9 cellular contexts compared by ENCODE assay signal in the genomic region with DNA sequence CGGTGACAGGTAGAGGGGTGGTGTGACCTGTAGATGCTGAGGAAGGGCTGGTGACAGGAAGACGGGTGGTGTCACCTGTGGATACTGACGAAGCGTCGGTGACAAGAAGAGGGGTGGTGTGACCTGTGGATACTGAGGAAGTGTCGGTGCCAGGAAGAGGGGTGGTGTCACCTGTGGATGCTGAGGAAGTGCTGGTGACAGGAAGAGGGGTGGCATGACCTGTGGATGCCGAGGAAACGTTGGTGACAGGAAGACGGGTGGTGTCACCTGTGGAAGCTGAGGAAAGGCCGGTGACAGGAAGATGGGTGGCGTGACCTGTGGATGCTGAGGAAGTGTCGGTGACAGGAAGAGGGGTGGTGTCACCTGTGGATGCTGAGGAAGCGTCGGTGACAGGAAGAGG. TPM values are rescaled to one million over a fixed set of nuclear protein-coding genes. Genes with fewer than 3 reads are reported as not detected.
DNase-seq lines count a peak whose midpoint lies in the region; ATAC-seq and TF ChIP-seq lines count a peak whose summit lies in the region.
"Not testable (repeated sequence)": the region's sequence is repeated elsewhere in the genome, so short reads cannot be mapped to it uniquely, and the experiment has no call there.
"Had no signal": no experiment of that assay in that cellular context is flagged by ENCODE, and none has a peak within 500 bp of the region (broad histone marks: within the 10 kb centered on the region; RNA-seq: fewer than 3 reads in every experiment).

No MANE protein-coding gene starts in this region.

- H3K27me3 Mint-ChIP-seq in activated CD4-positive, alpha-beta T cell treated with anti-CD3 and anti-CD28 coated beads, Interleukin-2, amount 10 ng/mL, durations not matched to agents 7 days and 5 days; activated T-helper 17 cell treated with anti-CD3 and anti-CD28 coated beads, Interleukin-2, amount 50 U/mL, for 72 hours; activated naive CD8-positive, alpha-beta T cell treated with anti-CD3 and anti-CD28 coated beads, Interleukin-2, amount 10 ng/mL, durations not matched to agents 7 days and 5 days; natural killer cell (ENCODE audit: low read depth in 2 of 2): not testable (repeated sequence)

- ATAC-seq in activated T-helper 17 cell treated with anti-CD3 and anti-CD28 coated beads, Interleukin-2, amount 50 U/mL, for 72 hours (replicated peaks); activated naive CD8-positive, alpha-beta T cell treated with anti-CD3 and anti-CD28 coated beads, Interleukin-2, amount 10 ng/mL, durations not matched to agents 7 days and 5 days (ENCODE audit: low read depth); natural killer cell: not testable (repeated sequence)

- not testable (repeated sequence) for H3K27ac ChIP-seq in HEK293 (ENCODE audit: extremely low read depth, low read depth, low read length); spleen

- CTCF ChIA-PET in HEK293 (lab: Yijun Ruan, JAX); activated CD4-positive, alpha-beta T cell treated with anti-CD3 and anti-CD28 coated beads, Interleukin-2, amount 10 ng/mL, durations not matched to agents 7 days and 5 days (lab: Charles Lee): not testable (repeated sequence)

- not testable (repeated sequence) for H3K4me1 ChIP-seq in HEK293 (ENCODE audit: control insufficient read depth, insufficient read depth, low read length); spleen

- POLR2A ChIA-PET in HEK293 (lab: Yijun Ruan, JAX); activated CD4-positive, alpha-beta T cell treated with anti-CD3 and anti-CD28 coated beads, Interleukin-2, amount 10 ng/mL, durations not matched to agents 7 days and 5 days (lab: Charles Lee); activated naive CD8-positive, alpha-beta T cell treated with anti-CD3 and anti-CD28 coated beads, Interleukin-2, amount 10 ng/mL, durations not matched to agents 7 days and 5 days (lab: Charles Lee): not testable (repeated sequence)

- not testable (repeated sequence) for H3K36me3 ChIP-seq in HEK293 (ENCODE audit: control insufficient read depth in 2 of 2, insufficient read depth in 1 of 2, low read length in 2 of 2); spleen

- not testable (repeated sequence) for H3K4me3 Mint-ChIP-seq in activated CD4-positive, alpha-beta T cell treated with anti-CD3 and anti-CD28 coated beads, Interleukin-2, amount 10 ng/mL, durations not matched to agents 7 days and 5 days; activated T-helper 17 cell treated with anti-CD3 and anti-CD28 coated beads, Interleukin-2, amount 50 U/mL, for 72 hours
- H3K4me3 Mint-ChIP-seq in activated naive CD8-positive, alpha-beta T cell treated with anti-CD3 and anti-CD28 coated beads, Interleukin-2, amount 10 ng/mL, durations not matched to agents 7 days and 5 days = peak overlapping the region; percentile 1
- peak overlapping the region; percentile 53 for H3K4me3 Mint-ChIP-seq in natural killer cell

- 84 to 86% (median 85%) methylated on average over 14 of the region's 14 CpGs for WGBS in spleen, 5 donors

- TF ChIP-seq CTCF in HEK293 (tag by site-specific recombination; IDR thresholded peaks at IDR 0.05); natural killer cell (IDR thresholded peaks at IDR 0.05); spleen (IDR thresholded peaks at IDR 0.05 in 8 of 11, conservative IDR thresholded peaks at IDR 0.05 in 3 of 11): not testable (repeated sequence)

- peaks cover 58% of the 10 kb centered on the region for H3K4me1 Mint-ChIP-seq in activated CD4-positive, alpha-beta T cell treated with anti-CD3 and anti-CD28 coated beads, Interleukin-2, amount 10 ng/mL, durations not matched to agents 7 days and 5 days
- H3K4me1 Mint-ChIP-seq in activated T-helper 17 cell treated with anti-CD3 and anti-CD28 coated beads, Interleukin-2, amount 50 U/mL, for 72 hours = peaks cover 59% of the 10 kb centered on the region
- peaks cover 50% of the 10 kb centered on the region for H3K4me1 Mint-ChIP-seq in activated naive CD8-positive, alpha-beta T cell treated with anti-CD3 and anti-CD28 coated beads, Interleukin-2, amount 10 ng/mL, durations not matched to agents 7 days and 5 days
- H3K4me1 Mint-ChIP-seq in natural killer cell = peaks cover 72 to 91% of the 10 kb centered on the region in 2 donors

- not testable (repeated sequence) for H3K9me3 ChIP-seq in HEK293 (ENCODE audit: control insufficient read depth, insufficient read depth, low read depth, low read length)
- H3K9me3 ChIP-seq in spleen = peaks cover 0 to 14% (median 0%) of the 10 kb centered on the region in 8 donors

- peaks cover 60% of the 10 kb centered on the region for H3K9me3 Mint-ChIP-seq in activated CD4-positive, alpha-beta T cell treated with anti-CD3 and anti-CD28 coated beads, Interleukin-2, amount 10 ng/mL, durations not matched to agents 7 days and 5 days
- H3K9me3 Mint-ChIP-seq in activated T-helper 17 cell treated with anti-CD3 and anti-CD28 coated beads, Interleukin-2, amount 50 U/mL, for 72 hours = peaks cover 54% of the 10 kb centered on the region
- peaks cover 61% of the 10 kb centered on the region for H3K9me3 Mint-ChIP-seq in activated naive CD8-positive, alpha-beta T cell treated with anti-CD3 and anti-CD28 coated beads, Interleukin-2, amount 10 ng/mL, durations not matched to agents 7 days and 5 days
- peaks cover 61 to 74% of the 10 kb centered on the region in 2 donors for H3K9me3 Mint-ChIP-seq in natural killer cell

- peaks cover 53% of the 10 kb centered on the region for H3K36me3 Mint-ChIP-seq in activated CD4-positive, alpha-beta T cell treated with anti-CD3 and anti-CD28 coated beads, Interleukin-2, amount 10 ng/mL, durations not matched to agents 7 days and 5 days (ENCODE audit: low read depth)
- H3K36me3 Mint-ChIP-seq in activated T-helper 17 cell treated with anti-CD3 and anti-CD28 coated beads, Interleukin-2, amount 50 U/mL, for 72 hours (ENCODE audit: low read depth); natural killer cell: not testable (repeated sequence)
- peaks cover 57% of the 10 kb centered on the region for H3K36me3 Mint-ChIP-seq in activated naive CD8-positive, alpha-beta T cell treated with anti-CD3 and anti-CD28 coated beads, Interleukin-2, amount 10 ng/mL, durations not matched to agents 7 days and 5 days

- H3K4me3 ChIP-seq in HEK293 (ENCODE audit: low read depth, low read length); spleen: not testable (repeated sequence)

- TF ChIP-seq POLR2A in spleen (IDR thresholded peaks at IDR 0.05) = not testable (repeated sequence)

- not testable (repeated sequence) for DNase-seq in activated CD4-positive, alpha-beta T cell treated with anti-CD3 and anti-CD28 coated beads, Interleukin-2, amount 10 ng/mL, durations not matched to agents 7 days and 5 days; activated naive CD8-positive, alpha-beta T cell treated with anti-CD3 and anti-CD28 coated beads, Interleukin-2, amount 10 ng/mL, durations not matched to agents 7 days and 5 days; natural killer cell
- DNase-seq in islet precursor cell = peak; percentile 37
- peak; percentile 52 for DNase-seq in spleen

- peak overlapping the region; percentile 9 for H3K27ac Mint-ChIP-seq in activated CD4-positive, alpha-beta T cell treated with anti-CD3 and anti-CD28 coated beads, Interleukin-2, amount 10 ng/mL, durations not matched to agents 7 days and 5 days
- peak overlapping the region; percentile 19 for H3K27ac Mint-ChIP-seq in activated T-helper 17 cell treated with anti-CD3 and anti-CD28 coated beads, Interleukin-2, amount 50 U/mL, for 72 hours
- H3K27ac Mint-ChIP-seq in activated naive CD8-positive, alpha-beta T cell treated with anti-CD3 and anti-CD28 coated beads, Interleukin-2, amount 10 ng/mL, durations not matched to agents 7 days and 5 days = peak overlapping the region; percentile 91
- H3K27ac Mint-ChIP-seq in natural killer cell = peak overlapping the region; percentile 91 to 99

- intact Hi-C loops in natural killer cell (cut with micrococcal nuclease); spleen (cut with DNase I; ENCODE audit: low total_unique reads): not testable (repeated sequence)

- not testable (repeated sequence) for H3K27me3 ChIP-seq in spleen (replicated peaks in 1 of 7)

TF ChIP-seq in HEK293, 187 proteins besides CTCF, POLR2A, EP300 and RAD21:
- TF ChIP-seq SCRT2 (tag by site-specific recombination; IDR thresholded peaks at IDR 0.05) (peak; percentile 68; the same call in 1 of the 2 replicates), SCRT1 (tag by site-specific recombination; IDR thresholded peaks at IDR 0.05; ENCODE audit: borderline replicate concordance) (peak; percentile 99)

RNA-seq across cellular contexts. Expression of a gene that starts 27.7 kb away (rescaled TPM):
- under 1 TPM; under 0.01 to 0.15 TPM for total RNA-seq in activated CD4-positive, alpha-beta T cell treated with anti-CD3 and anti-CD28 coated beads, Interleukin-2, amount 10 ng/mL, durations not matched to agents 7 days and 5 days
- total RNA-seq in activated T-helper 17 cell treated with anti-CD3 and anti-CD28 coated beads, Interleukin-2, amount 50 U/mL, for 72 hours = 1 to 10 TPM; 2.4 to 3.1 TPM
- under 1 TPM in 1 of 2 experiments, not detected in 1; 0.06 TPM for total RNA-seq in activated naive CD8-positive, alpha-beta T cell treated with anti-CD3 and anti-CD28 coated beads, Interleukin-2, amount 10 ng/mL, durations not matched to agents 7 days and 5 days
- 1 to 10 TPM in 1 of 3 donors, under 1 TPM in 2; 0.05 to 1.7 (median 0.38) TPM for total RNA-seq in natural killer cell
- total RNA-seq in spleen = not detected
- polyA plus RNA-seq in spleen = under 1 TPM in 2 of 3 donors, not detected in 1; 0.02 to 0.03 TPM
- total RNA-seq: HFFc6, PC-3 had no signal

Comparison
In these comparisons a context has a peak if more than half of its experiments do, and no peak if none do; other contexts are left out.
1. H3K27ac Mint-ChIP-seq: peak in every context shown above with its lines; median percentile 95 in natural killer cell; 91 in activated naive CD8-positive, alpha-beta T cell treated with anti-CD3 and anti-CD28 coated beads, Interleukin-2, amount 10 ng/mL, durations not matched to agents 7 days and 5 days; 19 in activated T-helper 17 cell treated with anti-CD3 and anti-CD28 coated beads, Interleukin-2, amount 50 U/mL, for 72 hours; 9 in activated CD4-positive, alpha-beta T cell treated with anti-CD3 and anti-CD28 coated beads, Interleukin-2, amount 10 ng/mL, durations not matched to agents 7 days and 5 days.